13 cellular contexts compared by ENCODE assay signal in the genomic region with DNA sequence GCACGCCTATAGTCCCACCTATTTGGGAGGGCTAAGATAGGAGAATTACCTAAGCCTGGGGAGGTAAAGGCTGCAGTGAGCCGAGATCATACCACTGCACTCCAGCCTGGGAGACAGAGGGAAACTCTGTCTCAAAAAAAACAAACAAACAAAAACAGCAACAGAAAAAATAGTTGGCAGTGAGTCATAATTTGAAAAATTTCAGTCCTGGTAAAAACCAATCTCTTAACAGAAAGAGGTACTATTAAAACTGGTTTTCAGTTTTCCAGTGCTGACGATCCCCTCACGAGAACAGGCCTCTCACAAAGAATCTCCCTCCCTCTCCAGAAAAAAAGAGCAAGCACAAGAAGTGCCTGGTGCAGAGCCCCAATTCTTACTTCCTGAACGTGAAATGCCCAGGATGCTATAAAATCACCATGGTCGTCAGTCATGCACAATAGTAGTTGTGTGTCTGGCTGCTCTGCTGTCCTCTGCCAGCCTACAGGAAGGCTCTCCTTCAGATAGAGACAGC. TPM values are rescaled to one million over a fixed set of nuclear protein-coding genes. Genes with fewer than 3 reads are reported as not detected.
A peak's percentile ranks its signal among the peaks of the same experiment; 100 is the strongest.
DNase-seq lines count a peak whose midpoint lies in the region; ATAC-seq and TF ChIP-seq lines count a peak whose summit lies in the region.
"Had no signal": no experiment of that assay in that cellular context is flagged by ENCODE, and none has a peak within 500 bp of the region (broad histone marks: within the 10 kb centered on the region; RNA-seq: fewer than 3 reads in every experiment).

No MANE protein-coding gene starts in this region.

- H3K36me3 Mint-ChIP-seq in activated CD8-positive, alpha-beta T cell treated with anti-CD3 and anti-CD28 coated beads for 36 hours (ENCODE audit: low read depth): no peaks in the 10 kb centered on the region

- peaks cover 29% of the 10 kb centered on the region for H4K20me1 ChIP-seq in hepatocyte (ENCODE audit: insufficient read depth, poor library complexity, severe bottlenecking)

- H3K4me2 ChIP-seq in hepatocyte: peak overlapping the region; percentile 26

- no peak for TF ChIP-seq CTCF in hepatocyte (IDR thresholded peaks at IDR 0.05; ENCODE audit: poor library complexity)
- no peak for TF ChIP-seq CTCF in activated CD8-positive, alpha-beta T cell treated with anti-CD3 and anti-CD28 coated beads for 36 hours (IDR thresholded peaks at IDR 0.05)

- peaks cover 23% of the 10 kb centered on the region for H3K4me1 Mint-ChIP-seq in activated CD8-positive, alpha-beta T cell treated with anti-CD3 and anti-CD28 coated beads for 36 hours (ENCODE audit: low read depth)

- no peak overlapping the region for H3K4me3 ChIP-seq in hepatocyte

- H3K27ac Mint-ChIP-seq in activated CD8-positive, alpha-beta T cell treated with anti-CD3 and anti-CD28 coated beads for 36 hours: no peak overlapping the region
- H3K27ac Mint-ChIP-seq: activated naive CD4-positive, alpha-beta T cell treated with anti-CD3 and anti-CD28 coated beads for 36 hours had no signal

- no peaks in the 10 kb centered on the region for H3K36me3 ChIP-seq in hepatocyte (replicated peaks; ENCODE audit: insufficient read depth, low read depth)

- H3K9me3 ChIP-seq in hepatocyte (ENCODE audit: low read depth): no peaks in the 10 kb centered on the region

- CTCF ChIA-PET in activated CD8-positive, alpha-beta T cell treated with anti-CD3 and anti-CD28 coated beads for 36 hours (lab: Charles Lee): no interaction called here

- no peaks in the 10 kb centered on the region for H3K9me3 Mint-ChIP-seq in activated CD8-positive, alpha-beta T cell treated with anti-CD3 and anti-CD28 coated beads for 36 hours
- H3K9me3 Mint-ChIP-seq: activated naive CD4-positive, alpha-beta T cell treated with anti-CD3 and anti-CD28 coated beads for 36 hours had no signal

- H3K4me1 ChIP-seq in hepatocyte (ENCODE audit: insufficient read depth): peaks cover 22% of the 10 kb centered on the region

- ATAC-seq in sciatic nerve (peak; percentile 38), HG02642 (IDR thresholded peaks at IDR 0.05; ENCODE audit: poor library complexity, unreplicated experiment) (no peak)
- no peak for ATAC-seq in activated CD8-positive, alpha-beta T cell treated with anti-CD3 and anti-CD28 coated beads for 36 hours
- ATAC-seq: foreskin keratinocyte; stimulated activated naive CD8-positive, alpha-beta T cell treated with anti-CD3 and anti-CD28 coated beads, Interleukin-15, Interleukin-2, amounts not matched to agents 100 U/mL and 50 U/mL, for 24 hours had no signal

- H3K27ac ChIP-seq in angular gyrus (ENCODE audit: low read depth, low read length): peak overlapping the region; percentile 80
- H3K27ac ChIP-seq in hepatocyte: peak overlapping the region; percentile 69
- H3K27ac ChIP-seq: foreskin keratinocyte, parathyroid adenoma had no signal

- intact Hi-C loops in sciatic nerve (cut with DNase I): no loop called here
- intact Hi-C loops in activated CD8-positive, alpha-beta T cell treated with anti-CD3 and anti-CD28 coated beads for 36 hours (cut with micrococcal nuclease): no loop called here

- POLR2A ChIA-PET in activated CD8-positive, alpha-beta T cell treated with anti-CD3 and anti-CD28 coated beads for 36 hours (lab: Charles Lee): no interaction called here

- DNase-seq in EH (ENCODE audit: low read depth) (peak; percentile 34), hepatocyte (ENCODE audit: low spot score) (no peak), sciatic nerve (ENCODE audit: low spot score) (no peak)
- no peak for DNase-seq in activated CD8-positive, alpha-beta T cell treated with anti-CD3 and anti-CD28 coated beads for 36 hours
- DNase-seq in stimulated activated CD4-positive, alpha-beta T cell treated with anti-CD3 and anti-CD28 coated beads, Interleukin-4, amount 100 ng/mL, for 1 hour: no peak
- DNase-seq in effector CD8-positive, alpha-beta T cell (lab: John Stamatoyannopoulos, UW): no peak
- DNase-seq: activated naive CD4-positive, alpha-beta T cell treated with anti-CD3 and anti-CD28 coated beads for 36 hours; NCI-H1694; stimulated activated naive CD8-positive, alpha-beta T cell treated with anti-CD3 and anti-CD28 coated beads, Interleukin-15, Interleukin-2, amounts not matched to agents 100 U/mL and 50 U/mL, for 24 hours had no signal

- peaks cover 94% of the 10 kb centered on the region for H3K79me2 ChIP-seq in hepatocyte

- H3K27me3 ChIP-seq in hepatocyte: no peaks in the 10 kb centered on the region
- H3K27me3 ChIP-seq: foreskin keratinocyte had no signal

- no peaks in the 10 kb centered on the region for H3K9me2 ChIP-seq in hepatocyte (replicated peaks; ENCODE audit: insufficient read depth)

- no peak overlapping the region for H2AFZ ChIP-seq in hepatocyte
- H2AFZ ChIP-seq: parathyroid adenoma had no signal

- H3K27me3 Mint-ChIP-seq in activated CD8-positive, alpha-beta T cell treated with anti-CD3 and anti-CD28 coated beads for 36 hours: no peaks in the 10 kb centered on the region

- H3K4me3 Mint-ChIP-seq in activated CD8-positive, alpha-beta T cell treated with anti-CD3 and anti-CD28 coated beads for 36 hours: no peak overlapping the region
- H3K4me3 Mint-ChIP-seq: activated naive CD4-positive, alpha-beta T cell treated with anti-CD3 and anti-CD28 coated beads for 36 hours had no signal

- WGBS in hepatocyte (ENCODE audit: low lambda C conversion rate, missing lambda C conversion rate): 62% methylated on average over 6 of the region's 6 CpGs

RNA-seq across cellular contexts. Expression of a gene that starts 22.8 kb away (rescaled TPM):
- total RNA-seq in hepatocyte (64.7 and 85.5 TPM in 2 replicates), sciatic nerve (442 TPM)
- 91.1 and 91.3 TPM in 2 replicates for polyA plus RNA-seq in hepatocyte
- 100 to 1,000 TPM; 101 to 103 TPM for total RNA-seq in activated CD8-positive, alpha-beta T cell treated with anti-CD3 and anti-CD28 coated beads for 36 hours
